Comparison of ENCODE assay signal across 8 cellular contexts in genomic region chr3:136250862-136251460, GRCh38. TPM values are rescaled to one million over a fixed set of nuclear protein-coding genes. Genes with fewer than 3 reads are reported as not detected.
DNase-seq lines count a peak whose midpoint lies in the region; ATAC-seq and TF ChIP-seq lines count a peak whose summit lies in the region.

No MANE protein-coding gene starts in this region.

- DNase-seq in DMS153 treated with DMSO at 0.1 percent for 48 hours (lab: John Stamatoyannopoulos, UW; ENCODE audit: unreplicated experiment), result peak; percentile 83
- peak; percentile 60 for DNase-seq in NCI-H2081 treated with DMSO at 0.1 percent for 48 hours (lab: John Stamatoyannopoulos, UW)
- DNase-seq in activated CD4-positive, alpha-beta T cell treated with anti-CD3 and anti-CD28 coated beads, Interleukin-2, amount 10 ng/mL, durations not matched to agents 24 days and 14 days, result peak; percentile 73
- peak in 1 of 3 experiments; percentile 3 for DNase-seq in effector memory CD8-positive, alpha-beta T cell
- peak; percentile 72 for DNase-seq in lung (ENCODE audit: low spot score)
- DNase-seq in stimulated activated naive B cell treated with anti-CD40 and anti-IgM and Interleukin-4, amounts not matched to agents 10 μg/mL and 1 μg/mL and 100 μg/mL, for 72 hours, result peak; percentile 31
- DNase-seq in NCI-H2171 (lab: John Stamatoyannopoulos, UW), result no peak

- CTCF ChIA-PET in HEK293 (lab: Yijun Ruan, JAX), result interaction anchor here (0.6 to 0.8 kb wide), 3 partner anchors 53 to 763 kb away, joined by 3 read pairs; no protein-coding TSS in a partner anchor

- peaks cover 16% of the 10 kb centered on the region for H3K4me1 Mint-ChIP-seq in activated CD4-positive, alpha-beta T cell treated with anti-CD3 and anti-CD28 coated beads, Interleukin-2, amount 10 ng/mL, durations not matched to agents 24 days and 14 days
- H3K4me1 Mint-ChIP-seq in effector memory CD8-positive, alpha-beta T cell (ENCODE audit: low read depth in 2 of 2), result peaks cover 17 to 19% of the 10 kb centered on the region in 2 donors
- H3K4me1 Mint-ChIP-seq in stimulated activated naive B cell treated with anti-CD40 and anti-IgM and Interleukin-4, amounts not matched to agents 10 μg/mL and 1 μg/mL and 100 μg/mL, for 72 hours, result peaks cover 20 to 21% of the 10 kb centered on the region in 2 donors

- no peaks in the 10 kb centered on the region for H3K27me3 Mint-ChIP-seq in activated CD4-positive, alpha-beta T cell treated with anti-CD3 and anti-CD28 coated beads, Interleukin-2, amount 10 ng/mL, durations not matched to agents 24 days and 14 days
- no peaks in the 10 kb centered on the region for H3K27me3 Mint-ChIP-seq in effector memory CD8-positive, alpha-beta T cell
- H3K27me3 Mint-ChIP-seq in stimulated activated naive B cell treated with anti-CD40 and anti-IgM and Interleukin-4, amounts not matched to agents 10 μg/mL and 1 μg/mL and 100 μg/mL, for 72 hours, result no peaks in the 10 kb centered on the region

- ATAC-seq in effector memory CD8-positive, alpha-beta T cell (replicated peaks), result no peak
- ATAC-seq in lung (ENCODE audit: insufficient read depth, low FRiP score), result peak; percentile 13
- ATAC-seq in stimulated activated naive B cell treated with anti-CD40 and anti-IgM and Interleukin-4, amounts not matched to agents 10 μg/mL and 1 μg/mL and 100 μg/mL, for 72 hours (replicated peaks), result peak; percentile 31 to 33

- H3K4me1 ChIP-seq in HEK293 (ENCODE audit: control insufficient read depth, insufficient read depth, low read length), result peaks cover 2% of the 10 kb centered on the region
- H3K4me1 ChIP-seq in lung (ENCODE audit: control insufficient read depth in 2 of 2, insufficient read depth in 2 of 2, low read length in 2 of 2), result peaks cover 0 to 7% of the 10 kb centered on the region in 2 donors

- H3K9me3 ChIP-seq in HEK293 (ENCODE audit: control insufficient read depth, insufficient read depth, low read depth, low read length) (no peaks in the 10 kb centered on the region), lung (ENCODE audit: control insufficient read depth in 2 of 2, insufficient read depth in 1 of 2, low read length in 1 of 2) (no peaks in the 10 kb centered on the region)

- H3K27me3 ChIP-seq in lung (ENCODE audit: control insufficient read depth, insufficient read depth), result no peaks in the 10 kb centered on the region

- peaks cover 3% of the 10 kb centered on the region for H3K36me3 Mint-ChIP-seq in activated CD4-positive, alpha-beta T cell treated with anti-CD3 and anti-CD28 coated beads, Interleukin-2, amount 10 ng/mL, durations not matched to agents 24 days and 14 days (ENCODE audit: low read depth)
- H3K36me3 Mint-ChIP-seq in effector memory CD8-positive, alpha-beta T cell (ENCODE audit: insufficient read depth), result peaks cover 8% of the 10 kb centered on the region
- peaks cover 8 to 9% of the 10 kb centered on the region in 2 donors for H3K36me3 Mint-ChIP-seq in stimulated activated naive B cell treated with anti-CD40 and anti-IgM and Interleukin-4, amounts not matched to agents 10 μg/mL and 1 μg/mL and 100 μg/mL, for 72 hours

- H3K4me3 ChIP-seq in HEK293 (ENCODE audit: low read depth, low read length) (peak overlapping the region; percentile 84), lung (peak overlapping the region; percentile 90)

- 6 to 14% methylated on average over 19 of the region's 19 CpGs for WGBS in lung, 2 donors

- peak overlapping the region; percentile 91 for H3K4me3 Mint-ChIP-seq in activated CD4-positive, alpha-beta T cell treated with anti-CD3 and anti-CD28 coated beads, Interleukin-2, amount 10 ng/mL, durations not matched to agents 24 days and 14 days
- H3K4me3 Mint-ChIP-seq in effector memory CD8-positive, alpha-beta T cell, result peak overlapping the region; percentile 89
- H3K4me3 Mint-ChIP-seq in stimulated activated naive B cell treated with anti-CD40 and anti-IgM and Interleukin-4, amounts not matched to agents 10 μg/mL and 1 μg/mL and 100 μg/mL, for 72 hours, result peak overlapping the region; percentile 91 to 93

- no peaks in the 10 kb centered on the region for H3K9me3 Mint-ChIP-seq in activated CD4-positive, alpha-beta T cell treated with anti-CD3 and anti-CD28 coated beads, Interleukin-2, amount 10 ng/mL, durations not matched to agents 24 days and 14 days
- no peaks in the 10 kb centered on the region for H3K9me3 Mint-ChIP-seq in effector memory CD8-positive, alpha-beta T cell
- no peaks in the 10 kb centered on the region for H3K9me3 Mint-ChIP-seq in stimulated activated naive B cell treated with anti-CD40 and anti-IgM and Interleukin-4, amounts not matched to agents 10 μg/mL and 1 μg/mL and 100 μg/mL, for 72 hours

- TF ChIP-seq CTCF in HEK293 (tag by site-specific recombination; IDR thresholded peaks at IDR 0.05), result peak; percentile 48
- TF ChIP-seq CTCF in lung (IDR thresholded peaks at IDR 0.05; ENCODE audit: control extremely low read depth, extremely low read depth), result no peak

- H3K36me3 ChIP-seq in HEK293 (ENCODE audit: control insufficient read depth in 2 of 2, insufficient read depth in 1 of 2, low read length in 2 of 2) (peaks cover 0 to 6% of the 10 kb centered on the region in 2 experiments; a peak in 2 of 3 replicates), lung (ENCODE audit: control insufficient read depth in 2 of 2, insufficient read depth in 2 of 2, low read length in 2 of 2) (peaks cover 0 to under 1% of the 10 kb centered on the region in 2 donors)

- H3K27ac ChIP-seq in HEK293 (ENCODE audit: extremely low read depth, low read depth, low read length) (peak overlapping the region; percentile 68; the same call in 1 of the 2 replicates), lung (ENCODE audit: low read depth in 1 of 2, low read length in 1 of 2) (peak overlapping the region; percentile 71 to 72)

- intact Hi-C loops in activated CD4-positive, alpha-beta T cell treated with anti-CD3 and anti-CD28 coated beads, Interleukin-2, amount 10 ng/mL, durations not matched to agents 24 days and 14 days (cut with micrococcal nuclease), result loop anchor here (1.0 to 5.0 kb wide), 7 partner anchors 55 to 763 kb away; partner anchors contain the start of genes MSL2, NCK1 and STAG1

- POLR2A ChIA-PET in HEK293 (lab: Yijun Ruan, JAX), result interaction anchor here (1.3 kb wide), 1 partner anchor 55 kb away, joined by 9 read pairs; the partner anchor contains the start of gene MSL2

- H3K27ac Mint-ChIP-seq in activated CD4-positive, alpha-beta T cell treated with anti-CD3 and anti-CD28 coated beads, Interleukin-2, amount 10 ng/mL, durations not matched to agents 24 days and 14 days, result peak overlapping the region; percentile 95
- peak overlapping the region; percentile 88 to 92 for H3K27ac Mint-ChIP-seq in effector memory CD8-positive, alpha-beta T cell
- peak overlapping the region; percentile 98 for H3K27ac Mint-ChIP-seq in stimulated activated naive B cell treated with anti-CD40 and anti-IgM and Interleukin-4, amounts not matched to agents 10 μg/mL and 1 μg/mL and 100 μg/mL, for 72 hours

TF ChIP-seq in HEK293, 187 proteins besides CTCF, POLR2A, EP300 and RAD21 (continues in another document):
- TF ChIP-seq ZNF660 (tag by site-specific recombination; IDR thresholded peaks at IDR 0.05) (no peak), SCRT2 (tag by site-specific recombination; IDR thresholded peaks at IDR 0.05) (peak; percentile 90), ZNF335 (tag by site-specific recombination; conservative IDR thresholded peaks at IDR 0.05) (peak; percentile 65), HOXA7 (CRISPR knock-in tag; IDR thresholded peaks at IDR 0.05; ENCODE audit: borderline replicate concordance) (no peak), SETDB1 (IDR thresholded peaks at IDR 0.05; ENCODE audit: insufficient read length, low read length) (no peak), PRDM10 (tag by site-specific recombination; IDR thresholded peaks at IDR 0.05) (peak; percentile 98)

RNA-seq across cellular contexts. Expression of gene PCCB, which starts 0.8 kb away (rescaled TPM):
- total RNA-seq in activated CD4-positive, alpha-beta T cell treated with anti-CD3 and anti-CD28 coated beads, Interleukin-2, amount 10 ng/mL, durations not matched to agents 24 days and 14 days, result 45.4 and 55.9 TPM in 2 replicates
- total RNA-seq in lung, result 10 to 100 TPM; 23.0 to 39.9 TPM
- polyA plus RNA-seq in lung, result 10 to 100 TPM; 29.3 TPM

RNA-seq across cellular contexts. Expression of gene MSL2, which starts 54.8 kb away (rescaled TPM):
- 37.9 and 39.5 TPM in 2 replicates for total RNA-seq in activated CD4-positive, alpha-beta T cell treated with anti-CD3 and anti-CD28 coated beads, Interleukin-2, amount 10 ng/mL, durations not matched to agents 24 days and 14 days
- total RNA-seq in lung, result 10 to 100 TPM; 30.6 to 44.0 TPM
- polyA plus RNA-seq in lung, result 1 to 10 TPM; 5.4 to 9.5 TPM
